8 cellular contexts compared by ENCODE assay signal in genomic region chr12:55738113-55739024, GRCh38. TPM values are rescaled to one million over a fixed set of nuclear protein-coding genes. Genes with fewer than 3 reads are reported as not detected.
DNase-seq lines count a peak whose midpoint lies in the region; ATAC-seq, FAIRE-seq and TF ChIP-seq lines count a peak whose summit lies in the region.

No MANE protein-coding gene starts in this region.

- intact Hi-C loops in right lobe of liver (cut with DNase I) = no loop called here

- peak overlapping the region; percentile 73 for H3K4me3 ChIP-seq in BLaER1
- peak overlapping the region; percentile 66 to 67 for H3K4me3 ChIP-seq in duodenal mucosa (ENCODE audit: low read depth in 1 of 2, low read length in 2 of 2)
- H3K4me3 ChIP-seq in right lobe of liver = peak overlapping the region; percentile 19 to 53 (median 37)

- peak; percentile 76 for DNase-seq in GM19239 (ENCODE audit: insufficient read length, low spot score)
- peak; percentile 80 for DNase-seq in NCI-H510A treated with DMSO at 0.1 percent for 48 hours (lab: John Stamatoyannopoulos, UW)
- peak; percentile 72 to 89 for DNase-seq in activated CD4-positive, alpha-beta T cell treated with anti-CD3 and anti-CD28 coated beads for 4 hours
- peak in 2 of 3 donors; percentile 67 to 73 for DNase-seq in right lobe of liver
- peak; percentile 86 for DNase-seq in stimulated activated CD4-positive, alpha-beta T cell treated with anti-CD3 and anti-CD28 coated beads, Interleukin-4, amount 100 ng/mL, for 24 hours

- H3K27ac ChIP-seq in BLaER1 (peak overlapping the region; percentile 61), duodenal mucosa (ENCODE audit: low read depth, low read length) (no peak overlapping the region), right lobe of liver (peak overlapping the region in 2 of 3 donors; percentile 35 to 37)

- H3K9me3 ChIP-seq in BLaER1 = no peaks in the 10 kb centered on the region
- H3K9me3 ChIP-seq in duodenal mucosa (ENCODE audit: control insufficient read depth in 1 of 2, low read length in 2 of 2) = no peaks in the 10 kb centered on the region
- no peaks in the 10 kb centered on the region for H3K9me3 ChIP-seq in right lobe of liver

- WGBS in right lobe of liver (ENCODE audit: insufficient coverage, low coverage, low lambda C conversion rate, missing lambda C conversion rate) = 0% methylated on average over 10 of the region's 14 CpGs

- no peaks in the 10 kb centered on the region for H4K20me1 ChIP-seq in BLaER1

- peak; percentile 82 to 97 (median 86) for TF ChIP-seq CTCF in right lobe of liver (IDR thresholded peaks at IDR 0.05)

- ATAC-seq in HG03439 (IDR thresholded peaks at IDR 0.05; ENCODE audit: unreplicated experiment) = peak; percentile 86
- ATAC-seq in right lobe of liver = peak; percentile 70 to 80 (median 73)

- H3K4me2 ChIP-seq in BLaER1 = peak overlapping the region; percentile 98

- no peak for TF ChIP-seq POLR2A in right lobe of liver (IDR thresholded peaks at IDR 0.05)

- H3K4me1 ChIP-seq in BLaER1 (peaks cover 35% of the 10 kb centered on the region), duodenal mucosa (ENCODE audit: control insufficient read depth in 1 of 2, insufficient read depth in 2 of 2, low read length in 2 of 2) (peaks cover 10 to 15% of the 10 kb centered on the region in 2 donors), right lobe of liver (peaks cover 0 to 9% (median 0%) of the 10 kb centered on the region in 4 donors)

- H3K27me3 ChIP-seq in BLaER1 (no peaks in the 10 kb centered on the region), duodenal mucosa (ENCODE audit: control insufficient read depth in 1 of 2, insufficient read depth in 2 of 2, low read length in 2 of 2) (peaks cover 0 to 5% of the 10 kb centered on the region in 2 donors), right lobe of liver (no peaks in the 10 kb centered on the region)

- H3K36me3 ChIP-seq in BLaER1 (no peaks in the 10 kb centered on the region), duodenal mucosa (ENCODE audit: control insufficient read depth in 1 of 2, insufficient read depth in 2 of 2, low read length in 2 of 2) (no peaks in the 10 kb centered on the region), right lobe of liver (no peaks in the 10 kb centered on the region)

- FAIRE-seq in GM19239 (lab: Jason Lieb, UNC) = peak; percentile 99

- H3K9ac ChIP-seq in BLaER1 (peak overlapping the region; percentile 65), duodenal mucosa (ENCODE audit: low read depth in 1 of 2, low read length in 2 of 2) (peak overlapping the region; percentile 4 to 61)

RNA-seq across cellular contexts. Expression of gene GDF11, which starts 4.6 kb away (rescaled TPM):
- total RNA-seq in right lobe of liver = under 1 TPM; 0.25 to 0.95 (median 0.54) TPM

RNA-seq across cellular contexts. Expression of gene CD63, which starts 9.6 kb away (rescaled TPM):
- total RNA-seq in right lobe of liver = 100 to 1,000 TPM; 213 to 556 (median 317) TPM

RNA-seq across cellular contexts. Expression of gene RDH5, which starts 18.2 kb away (rescaled TPM):
- 10 to 100 TPM; 26.3 to 52.5 (median 43.0) TPM for total RNA-seq in right lobe of liver

RNA-seq across cellular contexts. Expression of gene BLOC1S1, which starts 22.5 kb away (rescaled TPM):
- total RNA-seq in right lobe of liver = 100 to 1,000 TPM in 3 of 6 experiments, 10 to 100 TPM in 3; 81.8 to 175 (median 99.0) TPM

RNA-seq across cellular contexts. Expression of gene ITGA7, which starts 30.7 kb away (rescaled TPM):
- total RNA-seq in right lobe of liver = 10 to 100 TPM in 3 of 6 experiments, 1 to 10 TPM in 3; 3.1 to 20.1 (median 8.3) TPM
